ENCODE assay signal across 15 cellular contexts in the genomic region with DNA sequence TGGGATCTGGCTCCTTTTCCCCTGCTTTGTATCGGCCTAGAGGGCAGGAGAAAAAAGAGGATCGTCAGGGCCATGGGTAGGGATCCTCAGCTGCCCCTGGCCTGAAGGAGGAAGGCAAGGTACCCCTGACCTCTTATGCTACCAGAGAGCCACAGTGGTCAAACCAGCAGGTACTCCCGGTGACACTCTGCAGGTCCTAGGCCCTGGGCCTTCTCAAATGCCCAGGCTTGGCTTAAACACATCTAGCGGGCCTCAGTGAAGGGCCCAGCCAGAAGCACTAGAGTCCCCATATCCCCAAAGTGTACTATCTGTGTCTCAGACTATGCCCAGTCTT. TPM values are rescaled to one million over a fixed set of nuclear protein-coding genes. Genes with fewer than 3 reads are reported as not detected.
DNase-seq lines count a peak whose midpoint lies in the region; ATAC-seq lines count a peak whose summit lies in the region.
"Had no signal": no experiment of that assay in that cellular context is flagged by ENCODE, and none has a peak within 500 bp of the region (broad histone marks: within the 10 kb centered on the region; RNA-seq: fewer than 3 reads in every experiment).

No MANE protein-coding gene starts in this region.

- peaks cover 59% of the 10 kb centered on the region for H3K4me1 Mint-ChIP-seq in activated CD4-positive, alpha-beta T cell treated with anti-CD3 and anti-CD28 coated beads, Interleukin-2, amount 10 ng/mL, durations not matched to agents 7 days and 5 days
- H3K4me1 Mint-ChIP-seq in T-cell: peaks cover 64 to 72% (median 72%) of the 10 kb centered on the region in 3 donors
- H3K4me1 Mint-ChIP-seq in immature natural killer cell: peaks cover 73 to 76% of the 10 kb centered on the region in 2 donors
- peaks cover 87% of the 10 kb centered on the region for H3K4me1 Mint-ChIP-seq in stimulated activated naive CD8-positive, alpha-beta T cell treated with anti-CD3 and anti-CD28 coated beads, Interleukin-15, amount 100 ng/mL, for 72 hours

- H3K9me3 Mint-ChIP-seq in activated CD4-positive, alpha-beta T cell treated with anti-CD3 and anti-CD28 coated beads, Interleukin-2, amount 10 ng/mL, durations not matched to agents 7 days and 5 days: no peaks in the 10 kb centered on the region
- no peaks in the 10 kb centered on the region for H3K9me3 Mint-ChIP-seq in T-cell
- H3K9me3 Mint-ChIP-seq in immature natural killer cell: peaks cover 0 to 3% (median 0%) of the 10 kb centered on the region in 6 donors
- H3K9me3 Mint-ChIP-seq in stimulated activated naive CD8-positive, alpha-beta T cell treated with anti-CD3 and anti-CD28 coated beads, Interleukin-15, amount 100 ng/mL, for 72 hours: no peaks in the 10 kb centered on the region

- ATAC-seq in T-cell (replicated peaks in 1 of 4): no peak
- ATAC-seq in stimulated activated naive CD8-positive, alpha-beta T cell treated with anti-CD3 and anti-CD28 coated beads, Interleukin-15, amount 100 ng/mL, for 72 hours: no peak

- peak overlapping the region; percentile 94 for H3K27ac Mint-ChIP-seq in activated CD4-positive, alpha-beta T cell treated with anti-CD3 and anti-CD28 coated beads, Interleukin-2, amount 10 ng/mL, durations not matched to agents 7 days and 5 days
- H3K27ac Mint-ChIP-seq in T-cell (peak overlapping the region; percentile 96 to 97), immature natural killer cell (peak overlapping the region; percentile 94 to 99 (median 96))
- H3K27ac Mint-ChIP-seq in stimulated activated naive CD8-positive, alpha-beta T cell treated with anti-CD3 and anti-CD28 coated beads, Interleukin-15, amount 100 ng/mL, for 72 hours: peak overlapping the region; percentile 70 to 98

- no peaks in the 10 kb centered on the region for H3K27me3 Mint-ChIP-seq in activated CD4-positive, alpha-beta T cell treated with anti-CD3 and anti-CD28 coated beads, Interleukin-2, amount 10 ng/mL, durations not matched to agents 7 days and 5 days
- H3K27me3 Mint-ChIP-seq in T-cell: no peaks in the 10 kb centered on the region
- H3K27me3 Mint-ChIP-seq in immature natural killer cell (ENCODE audit: low read depth in 3 of 3): peaks cover 67 to 87% (median 73%) of the 10 kb centered on the region in 3 donors
- no peaks in the 10 kb centered on the region for H3K27me3 Mint-ChIP-seq in stimulated activated naive CD8-positive, alpha-beta T cell treated with anti-CD3 and anti-CD28 coated beads, Interleukin-15, amount 100 ng/mL, for 72 hours

- POLR2A ChIA-PET in activated CD4-positive, alpha-beta T cell treated with anti-CD3 and anti-CD28 coated beads, Interleukin-2, amount 10 ng/mL, durations not matched to agents 7 days and 5 days (lab: Charles Lee): interaction anchor here (1.2 to 1.9 kb wide), 3 partner anchors 8 to 67 kb away, joined by 3 to 7 read pairs (median 4); no protein-coding TSS in a partner anchor
- POLR2A ChIA-PET in T-cell (lab: Charles Lee): interaction anchor here (0.6 to 7.9 kb wide), 12 partner anchors 7 to 82 kb away, joined by 3 to 133 read pairs (median 7); no protein-coding TSS in a partner anchor

- no peak for DNase-seq in activated CD4-positive, alpha-beta T cell treated with anti-CD3 and anti-CD28 coated beads, Interleukin-2, amount 10 ng/mL, durations not matched to agents 7 days and 5 days
- DNase-seq in activated CD4-positive, alpha-beta T cell treated with anti-CD3 and anti-CD28 coated beads for 4 hours: no peak
- DNase-seq in T-cell (peak in 2 of 34 experiments; percentile 0 to 3), immature natural killer cell (no peak), kidney glomerular epithelial cell (lab: John Stamatoyannopoulos, UW) (no peak), MV-4-11 (lab: John Stamatoyannopoulos, UW) (no peak), medulla oblongata (ENCODE audit: extremely low spot score) (no peak)
- DNase-seq in stimulated activated naive CD8-positive, alpha-beta T cell treated with anti-CD3 and anti-CD28 coated beads, Interleukin-15, amount 100 ng/mL, for 72 hours: no peak
- DNase-seq: DMS53, hippocampal formation, NCI-H1092, NCI-H524, SJCRH30 had no signal

- H3K36me3 Mint-ChIP-seq in activated CD4-positive, alpha-beta T cell treated with anti-CD3 and anti-CD28 coated beads, Interleukin-2, amount 10 ng/mL, durations not matched to agents 7 days and 5 days (ENCODE audit: low read depth): peaks cover 74% of the 10 kb centered on the region
- H3K36me3 Mint-ChIP-seq in T-cell (peaks cover 69% of the 10 kb centered on the region), immature natural killer cell (peaks cover 55 to 70% (median 64%) of the 10 kb centered on the region in 3 donors)

- H3K4me3 Mint-ChIP-seq in activated CD4-positive, alpha-beta T cell treated with anti-CD3 and anti-CD28 coated beads, Interleukin-2, amount 10 ng/mL, durations not matched to agents 7 days and 5 days: peak overlapping the region; percentile 99
- H3K4me3 Mint-ChIP-seq in T-cell: peak overlapping the region; percentile 95 to 96 (median 96)
- H3K4me3 Mint-ChIP-seq in immature natural killer cell: peak overlapping the region; percentile 95 to 98 (median 97)
- H3K4me3 Mint-ChIP-seq in stimulated activated naive CD8-positive, alpha-beta T cell treated with anti-CD3 and anti-CD28 coated beads, Interleukin-15, amount 100 ng/mL, for 72 hours: peak overlapping the region; percentile 96 to 97

- CTCF ChIA-PET in activated CD4-positive, alpha-beta T cell treated with anti-CD3 and anti-CD28 coated beads, Interleukin-2, amount 10 ng/mL, durations not matched to agents 7 days and 5 days (lab: Charles Lee): interaction anchor here (1.1 to 6.3 kb wide), 6 partner anchors 8 to 100 kb away, joined by 4 to 52 read pairs (median 6); no protein-coding TSS in a partner anchor
- CTCF ChIA-PET in T-cell (lab: Charles Lee): interaction anchor here in 1 of 2 donors (1.4 to 1.7 kb wide), 2 partner anchors 9 kb away, joined by 3 to 4 read pairs; no protein-coding TSS in a partner anchor

RNA-seq across cellular contexts. Expression of gene IRF1, which starts 3.5 kb away (rescaled TPM):
- total RNA-seq in activated CD4-positive, alpha-beta T cell treated with anti-CD3 and anti-CD28 coated beads, Interleukin-2, amount 10 ng/mL, durations not matched to agents 7 days and 5 days: 100 to 1,000 TPM; 289 to 302 TPM
- 100 to 1,000 TPM; 167 to 859 (median 252) TPM for total RNA-seq in T-cell
- polyA plus RNA-seq in immature natural killer cell: 100 to 1,000 TPM; 349 to 460 (median 371) TPM

RNA-seq across cellular contexts. Expression of gene IL5, which starts 56.3 kb away (rescaled TPM):
- under 1 TPM; 0.25 to 0.33 TPM for total RNA-seq in activated CD4-positive, alpha-beta T cell treated with anti-CD3 and anti-CD28 coated beads, Interleukin-2, amount 10 ng/mL, durations not matched to agents 7 days and 5 days
- total RNA-seq in T-cell: 1 to 10 TPM in 1 of 5 donors, not detected in 4; 1.2 TPM
- not detected for polyA plus RNA-seq in immature natural killer cell
- total RNA-seq: A673, SJCRH30, skeletal muscle tissue had no signal
